ENCODE assay signal across 9 cellular contexts in the genomic region with DNA sequence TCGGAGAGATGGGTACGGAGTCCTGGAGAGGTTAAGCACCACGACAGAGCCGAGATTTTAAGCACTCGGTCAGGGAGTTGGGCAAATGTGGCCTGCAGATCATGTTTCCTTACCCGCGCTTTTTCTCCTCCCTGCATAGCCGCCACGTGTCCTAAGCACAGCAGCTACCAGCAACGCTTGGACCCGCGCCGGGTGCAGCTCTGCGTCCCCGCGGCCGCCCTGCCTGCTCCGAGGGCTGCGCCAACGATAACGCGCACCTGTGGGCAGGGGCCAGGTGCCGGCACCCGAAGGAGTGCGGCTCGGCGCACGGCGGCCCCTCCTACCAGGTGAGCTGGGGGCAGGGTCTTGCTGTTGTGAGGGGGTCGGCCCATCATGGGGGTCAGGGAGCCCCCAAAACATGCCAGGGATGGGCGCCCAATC. TPM values are rescaled to one million over a fixed set of nuclear protein-coding genes. Genes with fewer than 3 reads are reported as not detected.
A peak's percentile ranks its signal among the peaks of the same experiment; 100 is the strongest.
DNase-seq lines count a peak whose midpoint lies in the region; ATAC-seq and TF ChIP-seq lines count a peak whose summit lies in the region.
"Had no signal": no experiment of that assay in that cellular context is flagged by ENCODE, and none has a peak within 500 bp of the region (broad histone marks: within the 10 kb centered on the region; RNA-seq: fewer than 3 reads in every experiment).

No MANE protein-coding gene starts in this region.

- DNase-seq in Daoy (ENCODE audit: low read depth): peak; percentile 47
- DNase-seq in NCI-H2196 treated with DMSO at 0.1 percent for 48 hours (lab: John Stamatoyannopoulos, UW; ENCODE audit: unreplicated experiment): peak; percentile 64
- peak; percentile 8 for DNase-seq in glomerular visceral epithelial cell (ENCODE audit: extremely low spot score)
- DNase-seq in psoas muscle: no peak
- no peak for DNase-seq in cerebellar cortex (ENCODE audit: low spot score)
- no peak for DNase-seq in LoVo (ENCODE audit: low spot score)

- H3K36me3 ChIP-seq in psoas muscle (ENCODE audit: insufficient read depth in 1 of 2, low read depth in 1 of 2): no peaks in the 10 kb centered on the region

- peak overlapping the region; percentile 52 for H3K4me3 ChIP-seq in psoas muscle

- no peak for TF ChIP-seq CTCF in psoas muscle (IDR thresholded peaks at IDR 0.05)

- peak overlapping the region; percentile 23 for H3K27ac ChIP-seq in psoas muscle

- no peaks in the 10 kb centered on the region for H3K9me3 ChIP-seq in psoas muscle

- peaks cover 3% of the 10 kb centered on the region for H3K4me1 ChIP-seq in psoas muscle

- intact Hi-C loops in psoas muscle (cut with DNase I): loop anchor here (1.0 to 5.0 kb wide), 3 partner anchors 44 to 118 kb away; no protein-coding TSS in a partner anchor

- peak; percentile 36 to 76 (median 73) for ATAC-seq in psoas muscle
- no peak for ATAC-seq in GM19035 (IDR thresholded peaks at IDR 0.05; ENCODE audit: unreplicated experiment)
- no peak for ATAC-seq in GM18861 (IDR thresholded peaks at IDR 0.05; ENCODE audit: unreplicated experiment)

- 6 to 8% (median 6%) methylated on average over 31 of the region's 31 CpGs for WGBS in psoas muscle, 3 donors

- H3K27me3 ChIP-seq in psoas muscle (ENCODE audit: insufficient read depth in 3 of 3, low read length in 2 of 3): no peaks in the 10 kb centered on the region

RNA-seq across cellular contexts. Expression of gene FXYD3, which starts 24.8 kb away (rescaled TPM):
- total RNA-seq in Daoy (2014; rRNA removed; shearing (Covaris generic)): not detected in 2 replicates
- total RNA-seq in psoas muscle: not detected
- under 1 TPM; 0.10 to 0.38 (median 0.13) TPM for polyA plus RNA-seq in psoas muscle
- total RNA-seq: naive thymus-derived CD8-positive, alpha-beta T cell had no signal
- polyA plus RNA-seq: naive thymus-derived CD8-positive, alpha-beta T cell had no signal

RNA-seq across cellular contexts. Expression of gene LGI4, which starts 44.1 kb away (rescaled TPM):
- not detected in 2 replicates for total RNA-seq in Daoy (2014; rRNA removed; shearing (Covaris generic))
- 10 to 100 TPM in 3 of 4 donors, 1 to 10 TPM in 1; 3.3 to 22.1 (median 17.3) TPM for total RNA-seq in psoas muscle
- 10 to 100 TPM in 1 of 3 donors, 1 to 10 TPM in 2; 3.2 to 17.1 (median 9.5) TPM for polyA plus RNA-seq in psoas muscle

RNA-seq across cellular contexts. Expression of gene FXYD1, which starts 47.8 kb away (rescaled TPM):
- not detected in 2 replicates for total RNA-seq in Daoy (2014; rRNA removed; shearing (Covaris generic))
- 100 to 1,000 TPM; 409 to 860 (median 548) TPM for total RNA-seq in psoas muscle
- 100 to 1,000 TPM; 210 to 581 (median 299) TPM for polyA plus RNA-seq in psoas muscle

RNA-seq across cellular contexts. Expression of gene HPN, which starts 49.3 kb away (rescaled TPM):
- not detected in 2 replicates for total RNA-seq in Daoy (2014; rRNA removed; shearing (Covaris generic))
- 10 to 100 TPM in 2 of 4 donors, 1 to 10 TPM in 2; 2.5 to 17.7 (median 8.1) TPM for total RNA-seq in psoas muscle
- 10 to 100 TPM in 1 of 3 donors, 1 to 10 TPM in 2; 1.6 to 12.6 (median 5.2) TPM for polyA plus RNA-seq in psoas muscle

RNA-seq across cellular contexts. Expression of gene FXYD7, which starts 52.2 kb away (rescaled TPM):
- 0.29 TPM in 1 of 2 replicates, not detected in the other for total RNA-seq in Daoy (2014; rRNA removed; shearing (Covaris generic))
- under 1 TPM in 3 of 4 donors, not detected in 1; 0.56 to 0.65 (median 0.58) TPM for total RNA-seq in psoas muscle
- polyA plus RNA-seq in psoas muscle: under 1 TPM in 1 of 3 donors, not detected in 2; 0.13 TPM

Comparison
In these comparisons a context has a peak if more than half of its experiments do, and no peak if none do; other contexts are left out.
1. DNase-seq: peak in Daoy (single experiment), NCI-H2196 treated with DMSO at 0.1 percent for 48 hours (single experiment) and glomerular visceral epithelial cell (single experiment); none in psoas muscle (0 of 2), cerebellar cortex (single experiment) and LoVo (single experiment).
2. ATAC-seq: peak in psoas muscle (4 of 4); none in GM19035 (single experiment) and GM18861 (single experiment).
3. RNA of gene FXYD1, which starts 47.8 kb away (total RNA-seq): 409 to 860 TPM in psoas muscle; not detected in Daoy; every median in the first group is over 100 times any median in the second.